1 cellular context compared by ENCODE assay signal in the genomic region with DNA sequence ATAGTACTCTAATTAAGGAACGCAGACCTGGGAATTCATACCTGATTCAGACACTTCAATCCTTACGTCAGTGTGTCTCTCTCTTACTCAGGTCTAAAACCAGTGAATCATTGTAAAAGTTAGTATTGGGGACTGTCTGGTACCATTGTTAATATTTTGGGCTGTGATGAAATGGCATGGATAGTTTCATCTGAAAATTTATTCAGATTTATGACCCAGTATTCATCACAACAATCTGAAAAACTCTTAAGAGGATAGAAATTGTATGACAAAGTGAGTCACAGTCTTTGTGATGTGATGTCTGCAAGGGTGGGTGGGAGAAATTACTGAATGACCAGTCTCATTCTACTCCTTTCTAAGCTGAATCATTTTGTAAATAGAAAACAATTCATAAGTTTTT.
A peak's percentile ranks its signal among the peaks of the same experiment; 100 is the strongest.
TF ChIP-seq lines count a peak whose summit lies in the region.

No MANE protein-coding gene starts in this region.

TF ChIP-seq in A549, 52 proteins besides CTCF, POLR2A, EP300 and RAD21 (continued from another document):
- TF ChIP-seq, protein P1, sequence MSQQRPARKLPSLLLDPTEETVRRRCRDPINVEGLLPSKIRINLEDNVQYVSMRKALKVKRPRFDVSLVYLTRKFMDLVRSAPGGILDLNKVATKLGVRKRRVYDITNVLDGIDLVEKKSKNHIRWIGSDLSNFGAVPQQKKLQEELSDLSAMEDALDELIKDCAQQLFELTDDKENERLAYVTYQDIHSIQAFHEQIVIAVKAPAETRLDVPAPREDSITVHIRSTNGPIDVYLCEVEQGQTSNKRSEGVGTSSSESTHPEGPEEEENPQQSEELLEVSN (IDR thresholded peaks at IDR 0.05; ENCODE audit: borderline replicate concordance, low read depth) = no peak
- TF ChIP-seq JUNB (IDR thresholded peaks at IDR 0.05) (peak; percentile 60), RFX5 (IDR thresholded peaks at IDR 0.05) (no peak), BHLHE40 (IDR thresholded peaks at IDR 0.05; ENCODE audit: low read depth, low read length) (no peak), USF2 (IDR thresholded peaks at IDR 0.05) (no peak), TP53 (CRISPR knock-in tag; IDR thresholded peaks at IDR 0.05) (no peak), RARB (CRISPR knock-in tag; IDR thresholded peaks at IDR 0.05) (no peak), NR3C1 (IDR thresholded peaks at IDR 0.05) (no peak)
- TF ChIP-seq, protein P2, sequence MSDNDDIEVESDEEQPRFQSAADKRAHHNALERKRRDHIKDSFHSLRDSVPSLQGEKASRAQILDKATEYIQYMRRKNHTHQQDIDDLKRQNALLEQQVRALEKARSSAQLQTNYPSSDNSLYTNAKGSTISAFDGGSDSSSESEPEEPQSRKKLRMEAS (IDR thresholded peaks at IDR 0.05) = no peak
